Comparison of ENCODE assay signal across 8 cellular contexts in genomic region chr5:783047-783446, GRCh38. TPM values are rescaled to one million over a fixed set of nuclear protein-coding genes. Genes with fewer than 3 reads are reported as not detected.
DNase-seq lines count a peak whose midpoint lies in the region; ATAC-seq and TF ChIP-seq lines count a peak whose summit lies in the region.
"Not testable (repeated sequence)": the region's sequence is repeated elsewhere in the genome, so short reads cannot be mapped to it uniquely, and the experiment has no call there.
"Had no signal": no experiment of that assay in that cellular context is flagged by ENCODE, and none has a peak within 500 bp of the region (broad histone marks: within the 10 kb centered on the region; RNA-seq: fewer than 3 reads in every experiment).

No MANE protein-coding gene starts in this region.

- H3K4me3 ChIP-seq in ovary (peak overlapping the region; percentile 20), stomach (peak overlapping the region; percentile 57 to 97 (median 84))

- ATAC-seq in HG03432 (IDR thresholded peaks at IDR 0.05; ENCODE audit: unreplicated experiment) (peak; percentile 46), foreskin keratinocyte (peak; percentile 42), left lobe of liver (peak; percentile 40)
- ATAC-seq in activated naive CD8-positive, alpha-beta T cell treated with anti-CD3 and anti-CD28 coated beads, Interleukin-2, amount 50 U/mL, for 24 hours, result peak; percentile 26

- not testable (repeated sequence) for H3K9me3 Mint-ChIP-seq in activated naive CD8-positive, alpha-beta T cell treated with anti-CD3 and anti-CD28 coated beads, Interleukin-2, amount 50 U/mL, for 24 hours

- not testable (repeated sequence) for TF ChIP-seq CTCF in foreskin keratinocyte (conservative IDR thresholded peaks at IDR 0.05); ovary (IDR thresholded peaks at IDR 0.05); stomach (IDR thresholded peaks at IDR 0.05)

- intact Hi-C loops in ovary (cut with DNase I); stomach (cut with DNase I; ENCODE audit: low total_unique reads): not testable (repeated sequence)

- H3K4me1 ChIP-seq in foreskin keratinocyte; ovary (ENCODE audit: insufficient read depth): not testable (repeated sequence)
- H3K4me1 ChIP-seq in stomach, result peaks cover 12 to 26% (median 24%) of the 10 kb centered on the region in 4 donors

- H3K9me3 ChIP-seq in ovary, stomach: not testable (repeated sequence)

- not testable (repeated sequence) for H3K27ac ChIP-seq in foreskin keratinocyte, ovary
- H3K27ac ChIP-seq in stomach, result peak overlapping the region in 2 of 5 donors; percentile 41 to 70

- not testable (repeated sequence) for TF ChIP-seq EP300 in ovary (IDR thresholded peaks at IDR 0.05); stomach (IDR thresholded peaks at IDR 0.05)

- H3K27me3 Mint-ChIP-seq in activated naive CD8-positive, alpha-beta T cell treated with anti-CD3 and anti-CD28 coated beads, Interleukin-2, amount 50 U/mL, for 24 hours, result not testable (repeated sequence)

- H3K27ac Mint-ChIP-seq in activated naive CD8-positive, alpha-beta T cell treated with anti-CD3 and anti-CD28 coated beads, Interleukin-2, amount 50 U/mL, for 24 hours, result not testable (repeated sequence)

- WGBS in ovary, 3 donors, result 0% methylated on average over 5 to 22 of the region's 22 CpGs
- WGBS in stomach, 5 donors, result 0 to 2% (median 1%) methylated on average over 13 to 22 of the region's 22 CpGs

- H3K36me3 Mint-ChIP-seq in activated naive CD8-positive, alpha-beta T cell treated with anti-CD3 and anti-CD28 coated beads, Interleukin-2, amount 50 U/mL, for 24 hours (ENCODE audit: low read depth), result not testable (repeated sequence)

- H3K36me3 ChIP-seq in ovary, stomach: not testable (repeated sequence)

- not testable (repeated sequence) for H3K27me3 ChIP-seq in foreskin keratinocyte, ovary
- H3K27me3 ChIP-seq in stomach, result peaks cover 0 to 24% (median 9%) of the 10 kb centered on the region in 3 donors

- not testable (repeated sequence) for H3K4me3 Mint-ChIP-seq in activated naive CD8-positive, alpha-beta T cell treated with anti-CD3 and anti-CD28 coated beads, Interleukin-2, amount 50 U/mL, for 24 hours

- not testable (repeated sequence) for H3K4me1 Mint-ChIP-seq in activated naive CD8-positive, alpha-beta T cell treated with anti-CD3 and anti-CD28 coated beads, Interleukin-2, amount 50 U/mL, for 24 hours

- TF ChIP-seq POLR2A in ovary (IDR thresholded peaks at IDR 0.05); stomach (IDR thresholded peaks at IDR 0.05): not testable (repeated sequence)

- peak; percentile 30 for DNase-seq in activated CD4-positive, alpha-beta T cell treated with anti-CD3 and anti-CD28 coated beads for 48 hours
- DNase-seq in activated naive CD8-positive, alpha-beta T cell treated with anti-CD3 and anti-CD28 coated beads, Interleukin-2, amount 50 U/mL, for 24 hours; foreskin keratinocyte; stomach: not testable (repeated sequence)
- DNase-seq in left lobe of liver (ENCODE audit: low spot score) (peak; percentile 51), ovary (peak; percentile 51 to 72 (median 61))

RNA-seq across cellular contexts. Expression of gene ZDHHC11B, which starts 1.5 kb away (rescaled TPM):
- total RNA-seq in foreskin keratinocyte, result 0.14 TPM in 1 of 2 replicates, not detected in the other
- polyA plus RNA-seq in foreskin keratinocyte, result 0.04 TPM in 1 of 2 replicates, not detected in the other
- 6.1 TPM for total RNA-seq in left lobe of liver
- total RNA-seq in ovary, result 1 to 10 TPM; 1.7 to 8.0 (median 2.4) TPM
- polyA plus RNA-seq in ovary, result 1 to 10 TPM; 1.7 to 2.9 TPM
- total RNA-seq in stomach, result 10 to 100 TPM in 3 of 5 donors, 1 to 10 TPM in 2; 1.8 to 42.4 (median 11.7) TPM
- polyA plus RNA-seq in stomach, result 10 to 100 TPM in 1 of 3 donors, 1 to 10 TPM in 1, under 1 TPM in 1; 0.93 to 11.5 (median 1.2) TPM
- total RNA-seq: T-helper 1 cell treated with Interleukin-12 subunit alpha and Interleukin-12 subunit beta and Interleukin-4 antibody, amounts not matched to agents 30 ng/mL and 1 ng/mL, for 36 hours had no signal
